Comparison of ENCODE assay signal across 14 cellular contexts in the genomic region with DNA sequence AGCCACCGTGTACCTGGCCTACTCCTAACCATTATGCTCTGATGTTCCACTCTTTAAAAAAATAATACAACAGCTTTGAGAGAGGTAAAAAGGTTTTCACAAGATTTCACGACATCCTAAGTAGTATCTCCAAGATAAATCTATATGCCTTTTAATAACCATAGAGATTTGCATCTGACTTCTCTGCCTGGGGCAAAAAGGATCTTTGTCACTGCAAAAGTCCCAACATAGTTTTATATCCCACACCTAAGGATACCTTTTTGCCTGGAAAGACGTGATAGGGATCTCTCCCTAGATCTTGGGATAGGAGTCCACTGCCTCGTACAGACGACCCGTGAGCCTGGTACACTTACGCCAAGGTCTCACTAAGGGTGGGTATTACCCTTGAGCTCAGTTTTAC. TPM values are rescaled to one million over a fixed set of nuclear protein-coding genes. Genes with fewer than 3 reads are reported as not detected.
DNase-seq lines count a peak whose midpoint lies in the region; FAIRE-seq and TF ChIP-seq lines count a peak whose summit lies in the region.
"Had no signal": no experiment of that assay in that cellular context is flagged by ENCODE, and none has a peak within 500 bp of the region (broad histone marks: within the 10 kb centered on the region; RNA-seq: fewer than 3 reads in every experiment).

No MANE protein-coding gene starts in this region.

- no peak overlapping the region for H3K4me2 ChIP-seq in trophoblast cell (ENCODE audit: low read length)
- no peak overlapping the region for H3K4me2 ChIP-seq in neuronal stem cell (ENCODE audit: insufficient read depth, low read length, poor library complexity, severe bottlenecking)
- H3K4me2 ChIP-seq: BLaER1 treated with 17β-estradiol and CSF1 and Interleukin-3, amounts not matched to agents 10 nM and 100 nM had no signal

- H2AFZ ChIP-seq in trophoblast cell (ENCODE audit: insufficient read depth, low read length, poor library complexity): no peak overlapping the region
- no peak overlapping the region for H2AFZ ChIP-seq in neuronal stem cell (ENCODE audit: low read length)

- no peak overlapping the region for H4K8ac ChIP-seq in trophoblast cell (ENCODE audit: low read depth, low read length)
- H4K8ac ChIP-seq in neuronal stem cell (ENCODE audit: low read depth, low read length): no peak overlapping the region

- no peak overlapping the region for H4K12ac ChIP-seq in trophoblast cell (ENCODE audit: low read depth, low read length)

- H3K36me3 ChIP-seq in ascending aorta (no peaks in the 10 kb centered on the region), trophoblast cell (ENCODE audit: control insufficient read depth in 1 of 2, insufficient read depth in 2 of 2, low read length in 2 of 2) (no peaks in the 10 kb centered on the region), neuronal stem cell (replicated peaks in 1 of 2; ENCODE audit: control insufficient read depth in 2 of 2, insufficient read depth in 2 of 2, low read length in 2 of 2) (peaks cover 0 to 3% of the 10 kb centered on the region in 2 donors)

- H2BK5ac ChIP-seq in trophoblast cell (ENCODE audit: low read depth, low read length, poor library complexity) (no peak overlapping the region), neuronal stem cell (ENCODE audit: low read length) (no peak overlapping the region)

- no peak overlapping the region for H2BK120ac ChIP-seq in trophoblast cell (ENCODE audit: insufficient read depth, low read length, poor library complexity)
- H2BK120ac ChIP-seq in neuronal stem cell (ENCODE audit: low read depth, low read length): no peak overlapping the region

- H3K14ac ChIP-seq in trophoblast cell (ENCODE audit: low read length): no peak overlapping the region
- H3K14ac ChIP-seq in neuronal stem cell (ENCODE audit: low read length): no peak overlapping the region

- no CpG with 5 or more reads among the region's 7 CpGs for WGBS in trophoblast cell (ENCODE audit: extremely low coverage, insufficient coverage, insufficient read length)
- WGBS in neuronal stem cell (ENCODE audit: extremely low coverage in 2 of 2, insufficient read length in 2 of 2, insufficient replicate concordance in 1 of 2), 2 donors: no CpG with 5 or more reads among the region's 7 CpGs

- H3K4me1 ChIP-seq in ascending aorta (peaks cover 0 to 32% of the 10 kb centered on the region in 2 donors), trophoblast cell (ENCODE audit: control insufficient read depth in 1 of 2, insufficient read depth in 2 of 2, low read length in 2 of 2) (peaks cover 4 to 10% of the 10 kb centered on the region in 2 experiments), neuronal stem cell (ENCODE audit: control insufficient read depth in 2 of 2, insufficient read depth in 1 of 2, low read depth in 1 of 2, low read length in 2 of 2) (peaks cover 4 to 10% of the 10 kb centered on the region in 2 donors)

- no peak overlapping the region for H2BK12ac ChIP-seq in trophoblast cell (ENCODE audit: low read length)
- H2BK12ac ChIP-seq in neuronal stem cell (ENCODE audit: low read length): no peak overlapping the region

- H3K4ac ChIP-seq in trophoblast cell (ENCODE audit: low read depth, low read length): no peak overlapping the region
- H3K4ac ChIP-seq in neuronal stem cell (ENCODE audit: low read length): no peak overlapping the region

- no peak overlapping the region for H3K18ac ChIP-seq in trophoblast cell (ENCODE audit: low read length)
- H3K18ac ChIP-seq in neuronal stem cell (ENCODE audit: low read length): no peak overlapping the region

- H3K9me3 ChIP-seq in ascending aorta (no peaks in the 10 kb centered on the region), trophoblast cell (ENCODE audit: insufficient read depth, low read depth, low read length) (peaks cover 2% of the 10 kb centered on the region), neuronal stem cell (replicated peaks in 1 of 2; ENCODE audit: control insufficient read depth in 2 of 2, insufficient read depth in 1 of 2, low read depth in 1 of 2, low read length in 2 of 2) (no peaks in the 10 kb centered on the region)
- H3K9me3 ChIP-seq: BLaER1 treated with 17β-estradiol and CSF1 and Interleukin-3, amounts not matched to agents 10 nM and 100 nM had no signal

- DNase-seq in HTR-8/SVneo (ENCODE audit: insufficient read length, low spot score): no peak
- DNase-seq in ascending aorta (ENCODE audit: low spot score in 2 of 2): no peak
- peak; percentile 61 to 92 for DNase-seq in trophoblast cell
- no peak for DNase-seq in urothelium cell line (ENCODE audit: low spot score)
- no peak for DNase-seq in HuH-7.5 (ENCODE audit: low spot score)
- DNase-seq in NCI-H2227 treated with DMSO at 0.1 percent for 48 hours (lab: John Stamatoyannopoulos, UW): no peak
- DNase-seq in neuronal stem cell (ENCODE audit: low spot score): no peak
- DNase-seq: ACHN; Calu3; CD4-positive, CD25-positive, alpha-beta regulatory T cell; DMS 273 treated with DMSO at 0.1 percent for 48 hours; H7; IMR-90 had no signal

- no peak overlapping the region for H2BK15ac ChIP-seq in neuronal stem cell (ENCODE audit: low read length)

- intact Hi-C loops in ascending aorta (cut with DNase I): loop anchor here (2.0 kb wide), 1 partner anchor 23 kb away; no protein-coding TSS in a partner anchor

- H4K91ac ChIP-seq in trophoblast cell (ENCODE audit: low read depth, low read length) (no peak overlapping the region), neuronal stem cell (ENCODE audit: low read depth, low read length, poor library complexity) (no peak overlapping the region)

- H3K9ac ChIP-seq in trophoblast cell (ENCODE audit: low read length) (no peak overlapping the region), neuronal stem cell (ENCODE audit: low read depth, low read length, poor library complexity) (no peak overlapping the region)
- H3K9ac ChIP-seq: BLaER1 treated with 17β-estradiol and CSF1 and Interleukin-3, amounts not matched to agents 10 nM and 100 nM had no signal

- H3K27me3 ChIP-seq in ascending aorta: no peaks in the 10 kb centered on the region
- no peaks in the 10 kb centered on the region for H3K27me3 ChIP-seq in trophoblast cell (ENCODE audit: insufficient read depth, low read length)
- no peaks in the 10 kb centered on the region for H3K27me3 ChIP-seq in neuronal stem cell (ENCODE audit: control insufficient read depth in 3 of 3, insufficient read depth in 3 of 3, low read depth in 1 of 3, low read length in 3 of 3)
- H3K27me3 ChIP-seq: BLaER1 treated with 17β-estradiol and CSF1 and Interleukin-3, amounts not matched to agents 10 nM and 100 nM had no signal

- H3K23ac ChIP-seq in trophoblast cell (ENCODE audit: low read length): no peak overlapping the region
- H3K23ac ChIP-seq in neuronal stem cell (ENCODE audit: low read depth, low read length, poor library complexity): no peak overlapping the region

- H3K27ac ChIP-seq in ascending aorta (peak overlapping the region; percentile 10 to 48), trophoblast cell (ENCODE audit: low read depth, low read length) (no peak overlapping the region), neuronal stem cell (replicated peaks; ENCODE audit: low read length) (no peak overlapping the region)
- H3K27ac ChIP-seq: BLaER1 treated with 17β-estradiol and CSF1 and Interleukin-3, amounts not matched to agents 10 nM and 100 nM had no signal

- no peaks in the 10 kb centered on the region for H3K79me2 ChIP-seq in trophoblast cell (ENCODE audit: control insufficient read depth, insufficient read depth, low read length, poor library complexity)

- no peak overlapping the region for H3K4me3 ChIP-seq in ascending aorta
- no peak overlapping the region for H3K4me3 ChIP-seq in trophoblast cell (ENCODE audit: low read depth, low read length)
- H3K4me3 ChIP-seq in neuronal stem cell (ENCODE audit: low read length in 2 of 2): no peak overlapping the region
- H3K4me3 ChIP-seq: BLaER1 treated with 17β-estradiol and CSF1 and Interleukin-3, amounts not matched to agents 10 nM and 100 nM had no signal

- H2AK5ac ChIP-seq in trophoblast cell (ENCODE audit: low read length) (no peak overlapping the region), neuronal stem cell (ENCODE audit: low read depth, low read length) (no peak overlapping the region)

- no peak for TF ChIP-seq CTCF in ascending aorta (IDR thresholded peaks at IDR 0.05)

- FAIRE-seq in HTR-8/SVneo (lab: Jason Lieb, UNC) (peak; percentile 4), urothelium cell line (lab: Jason Lieb, UNC) (peak; percentile 27)

- H3K79me1 ChIP-seq in trophoblast cell (ENCODE audit: low read length) (peaks cover 3% of the 10 kb centered on the region), neuronal stem cell (ENCODE audit: low read depth, low read length) (no peaks in the 10 kb centered on the region)

RNA-seq across cellular contexts. Expression of a gene that starts 31.4 kb away (rescaled TPM):
- 94.7 TPM for total RNA-seq in ascending aorta
- polyA plus RNA-seq in trophoblast cell (2013): 25.1 and 25.3 TPM in 2 replicates
- 26.6 TPM for polyA plus RNA-seq in neuronal stem cell (2013, experiment 1 of 2)
- 28.1 TPM for polyA plus RNA-seq in neuronal stem cell (2013, experiment 2 of 2)

Comparison
In these comparisons a context has a peak if more than half of its experiments do, and no peak if none do; other contexts are left out.
1. DNase-seq: peak in trophoblast cell (2 of 2); none in HTR-8/SVneo (single experiment), ascending aorta (0 of 2), urothelium cell line (single experiment), HuH-7.5 (single experiment), NCI-H2227 treated with DMSO at 0.1 percent for 48 hours (single experiment) and neuronal stem cell (single experiment).
2. H3K27ac ChIP-seq: peak in ascending aorta (2 of 2); none in trophoblast cell (single experiment) and neuronal stem cell (single experiment).